8 cellular contexts compared by ENCODE assay signal in the genomic region with DNA sequence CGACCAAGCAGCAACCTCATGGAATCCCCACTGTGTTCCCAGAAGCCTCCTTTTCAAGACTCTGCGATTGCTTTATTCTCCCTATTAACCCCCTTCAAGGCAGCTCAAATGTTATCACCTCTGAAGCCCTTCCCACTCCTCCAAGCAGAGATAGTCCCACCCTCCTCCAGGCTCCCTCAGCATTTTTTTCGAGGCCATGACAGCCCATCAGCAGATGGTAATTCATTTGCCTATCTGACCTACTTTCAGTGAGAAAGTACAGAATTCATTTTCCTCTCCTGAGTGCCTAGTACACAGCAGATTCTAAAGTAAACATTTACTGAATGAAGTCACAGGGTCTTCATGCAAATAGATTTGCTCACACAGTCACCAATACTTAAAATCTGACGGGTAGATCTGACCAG. TPM values are rescaled to one million over a fixed set of nuclear protein-coding genes. Genes with fewer than 3 reads are reported as not detected.
DNase-seq lines count a peak whose midpoint lies in the region; ATAC-seq and TF ChIP-seq lines count a peak whose summit lies in the region.

No MANE protein-coding gene starts in this region.

- TF ChIP-seq CTCF in gastroesophageal sphincter (IDR thresholded peaks at IDR 0.05), result no peak
- no peak for TF ChIP-seq CTCF in psoas muscle (IDR thresholded peaks at IDR 0.05)

- 19 to 29% methylated on average over 2 to 4 of the region's 4 CpGs for WGBS in gastroesophageal sphincter (ENCODE audit: low coverage in 1 of 2), 2 donors
- WGBS in psoas muscle, 3 donors, result 17 to 42% (median 18%) methylated on average over 4 of the region's 4 CpGs

- ATAC-seq in GM21423 (IDR thresholded peaks at IDR 0.05; ENCODE audit: unreplicated experiment), result peak; percentile 39
- no peak for ATAC-seq in gastroesophageal sphincter
- ATAC-seq in psoas muscle, result peak; percentile 66 to 74 (median 70)

- POLR2A ChIA-PET in activated CD4-positive, alpha-beta T cell treated with anti-CD3 and anti-CD28 coated beads, Interleukin-2, amount 10 ng/mL, durations not matched to agents 7 days and 5 days (lab: Charles Lee), result no interaction called here

- intact Hi-C loops in psoas muscle (cut with DNase I), result loop anchor here in 1 of 2 donors (10.0 kb wide), 1 partner anchor 48 kb away; a partner anchor contains a TSS

- no peak for TF ChIP-seq EP300 in gastroesophageal sphincter (IDR thresholded peaks at IDR 0.05)

- H3K27ac ChIP-seq in gastroesophageal sphincter (peak overlapping the region in 3 of 4 donors; percentile 23 to 63 (median 46)), psoas muscle (peak overlapping the region; percentile 73)

- H3K9me3 ChIP-seq in gastroesophageal sphincter (peaks cover 0 to under 1% (median 0%) of the 10 kb centered on the region in 3 donors), psoas muscle (no peaks in the 10 kb centered on the region)

- peaks cover 45% of the 10 kb centered on the region for H3K36me3 Mint-ChIP-seq in activated CD4-positive, alpha-beta T cell treated with anti-CD3 and anti-CD28 coated beads, Interleukin-2, amount 10 ng/mL, durations not matched to agents 7 days and 5 days (ENCODE audit: low read depth)

- peaks cover 5% of the 10 kb centered on the region for H3K9me3 Mint-ChIP-seq in activated CD4-positive, alpha-beta T cell treated with anti-CD3 and anti-CD28 coated beads, Interleukin-2, amount 10 ng/mL, durations not matched to agents 7 days and 5 days

- H3K27ac Mint-ChIP-seq in activated CD4-positive, alpha-beta T cell treated with anti-CD3 and anti-CD28 coated beads, Interleukin-2, amount 10 ng/mL, durations not matched to agents 7 days and 5 days, result no peak overlapping the region

- H3K4me3 Mint-ChIP-seq in activated CD4-positive, alpha-beta T cell treated with anti-CD3 and anti-CD28 coated beads, Interleukin-2, amount 10 ng/mL, durations not matched to agents 7 days and 5 days, result no peak overlapping the region

- TF ChIP-seq POLR2A in gastroesophageal sphincter (IDR thresholded peaks at IDR 0.05), result no peak

- H3K27me3 Mint-ChIP-seq in activated CD4-positive, alpha-beta T cell treated with anti-CD3 and anti-CD28 coated beads, Interleukin-2, amount 10 ng/mL, durations not matched to agents 7 days and 5 days, result no peaks in the 10 kb centered on the region

- peak; percentile 41 for DNase-seq in NCI-H510A (lab: John Stamatoyannopoulos, UW)
- no peak for DNase-seq in psoas muscle
- DNase-seq in UCSD-AML1 (lab: John Stamatoyannopoulos, UW; ENCODE audit: unreplicated experiment), result no peak
- DNase-seq in activated CD4-positive, alpha-beta T cell treated with anti-CD3 and anti-CD28 coated beads, Interleukin-2, amount 10 ng/mL, durations not matched to agents 7 days and 5 days, result no peak
- no peak for DNase-seq in Ammon's horn (ENCODE audit: low spot score)
- no peak for DNase-seq in activated naive CD4-positive, alpha-beta T cell treated with Interleukin-2 at 50 U/mL for 16 hours

- H3K4me3 ChIP-seq in gastroesophageal sphincter (peak overlapping the region in 1 of 2 donors; percentile 8), psoas muscle (no peak overlapping the region)

- peaks cover 30% of the 10 kb centered on the region for H3K4me1 Mint-ChIP-seq in activated CD4-positive, alpha-beta T cell treated with anti-CD3 and anti-CD28 coated beads, Interleukin-2, amount 10 ng/mL, durations not matched to agents 7 days and 5 days

- H3K4me1 ChIP-seq in gastroesophageal sphincter (peaks cover 6 to 37% (median 8%) of the 10 kb centered on the region in 3 donors), psoas muscle (peaks cover 48% of the 10 kb centered on the region)

- H3K27me3 ChIP-seq in gastroesophageal sphincter (no peaks in the 10 kb centered on the region), psoas muscle (ENCODE audit: insufficient read depth in 3 of 3, low read length in 2 of 3) (no peaks in the 10 kb centered on the region)

- CTCF ChIA-PET in activated CD4-positive, alpha-beta T cell treated with anti-CD3 and anti-CD28 coated beads, Interleukin-2, amount 10 ng/mL, durations not matched to agents 7 days and 5 days (lab: Charles Lee), result interaction anchor here (0.8 to 1.7 kb wide), 4 partner anchors 8 to 63 kb away, joined by 3 to 6 read pairs (median 4); no protein-coding TSS in a partner anchor

- H3K36me3 ChIP-seq in gastroesophageal sphincter (peaks cover 0 to 23% of the 10 kb centered on the region in 2 donors), psoas muscle (ENCODE audit: insufficient read depth in 1 of 2, low read depth in 1 of 2) (no peaks in the 10 kb centered on the region)

RNA-seq across cellular contexts. Expression of a gene that starts 47.8 kb away (rescaled TPM):
- total RNA-seq in gastroesophageal sphincter (10 to 100 TPM; 26.1 to 35.3 (median 27.5) TPM), psoas muscle (10 to 100 TPM; 12.5 to 21.5 (median 16.4) TPM)
- polyA plus RNA-seq in psoas muscle, result 10 to 100 TPM in 2 of 3 donors, 1 to 10 TPM in 1; 7.9 to 10.2 (median 10.0) TPM
- 10 to 100 TPM; 40.6 to 45.9 TPM for total RNA-seq in activated CD4-positive, alpha-beta T cell treated with anti-CD3 and anti-CD28 coated beads, Interleukin-2, amount 10 ng/mL, durations not matched to agents 7 days and 5 days
